ENCODE assay signal across 8 cellular contexts in genomic region chr9:98118640-98119601, GRCh38. TPM values are rescaled to one million over a fixed set of nuclear protein-coding genes. Genes with fewer than 3 reads are reported as not detected.
A peak's percentile ranks its signal among the peaks of the same experiment; 100 is the strongest.
DNase-seq lines count a peak whose midpoint lies in the region; ATAC-seq, FAIRE-seq and TF ChIP-seq lines count a peak whose summit lies in the region.

TRIM14 (minus strand) TSS chr9:98119222; CDS start chr9:98119188, 34 bp downstream.

- no peaks in the 10 kb centered on the region for H3K4me1 ChIP-seq in urinary bladder (ENCODE audit: insufficient read depth)

- FAIRE-seq in frontal cortex (lab: Jason Lieb, UNC), result no peak

- no peak for TF ChIP-seq CTCF in omental fat pad (IDR thresholded peaks at IDR 0.05)

- H3K27ac ChIP-seq in urinary bladder (ENCODE audit: low read depth), result peak within 1 kb of the TSS; percentile 19

- H3K4me3 ChIP-seq in urinary bladder (ENCODE audit: low read depth, low read length), result peak within 1 kb of the TSS; percentile 66

- DNase-seq in CD1c-positive myeloid dendritic cell (ENCODE audit: extremely low spot score), result peak; percentile 84
- peak; percentile 76 for DNase-seq in RKO (ENCODE audit: low spot score)
- DNase-seq in activated effector memory CD4-positive, alpha-beta T cell treated with anti-CD3 and anti-CD28 coated beads, Interleukin-2, amount 50 U/mL, for 16 hours, result peak; percentile 87
- peak; percentile 47 to 69 for DNase-seq in frontal cortex (ENCODE audit: low spot score in 2 of 2)
- DNase-seq in omental fat pad (ENCODE audit: low spot score), result no peak

- ATAC-seq in GM19328 (IDR thresholded peaks at IDR 0.05; ENCODE audit: unreplicated experiment), result peak; percentile 51
- peak; percentile 61 for ATAC-seq in HG03571 (IDR thresholded peaks at IDR 0.05; ENCODE audit: unreplicated experiment)
- ATAC-seq in omental fat pad (ENCODE audit: low FRiP score), result peak; percentile 81

- H3K36me3 ChIP-seq in urinary bladder (ENCODE audit: insufficient read depth), result no peaks in the 10 kb centered on the region

- 5% methylated on average over 71 of the region's 71 CpGs for WGBS in urinary bladder

RNA-seq across cellular contexts. Expression of gene TRIM14, which starts in this region (rescaled TPM):
- total RNA-seq in frontal cortex, result 0.82 TPM
- total RNA-seq in omental fat pad, result 10 to 100 TPM; 11.7 to 25.4 (median 17.0) TPM
- 4.2 TPM for total RNA-seq in urinary bladder
- polyA plus RNA-seq in urinary bladder, result 8.5 TPM

Comparison
In these comparisons a context has a peak if more than half of its experiments do, and no peak if none do; other contexts are left out.
1. Peak in DNase-seq in frontal cortex; RNA of the gene not detected or under 1 TPM.